Comparison of ENCODE assay signal across 12 cellular contexts in the genomic region with DNA sequence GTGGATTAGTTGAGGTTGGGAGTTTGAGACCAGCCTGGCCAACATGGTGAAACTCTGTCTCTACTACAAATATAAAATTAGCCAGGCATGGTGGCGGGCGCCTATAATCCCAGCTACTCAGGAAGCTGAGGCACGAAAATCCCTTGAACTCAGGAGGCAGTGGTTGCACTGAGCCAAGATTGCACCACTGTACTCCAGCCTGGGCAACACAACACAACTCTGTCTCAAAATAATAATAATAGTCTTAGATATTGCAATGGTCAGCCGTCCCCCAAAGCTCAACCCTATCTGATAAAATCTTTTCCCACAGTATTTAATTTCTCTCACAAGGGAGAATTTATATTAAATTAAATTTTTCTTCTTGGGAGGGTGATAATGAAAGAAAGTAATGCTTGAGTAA.
"Had no signal": no experiment of that assay in that cellular context is flagged by ENCODE, and none has a peak within 500 bp of the region (broad histone marks: within the 10 kb centered on the region; RNA-seq: fewer than 3 reads in every experiment).

No MANE protein-coding gene starts in this region.

- H3K4me3 ChIP-seq: skin epidermis, tibial nerve had no signal

- H2AFZ ChIP-seq: parathyroid adenoma had no signal

- H3K9me3 Mint-ChIP-seq: activated T-cell treated with anti-CD3 and anti-CD28 coated beads, Interleukin-2, amount 50 U/mL, for 24 hours; brain had no signal

- H3K9ac ChIP-seq: parathyroid adenoma had no signal

- H3K27ac ChIP-seq: parathyroid adenoma, skin epidermis, tibial nerve had no signal

- H3K27ac Mint-ChIP-seq: activated CD8-positive, alpha-beta memory T cell treated with anti-CD3 and anti-CD28 coated beads, Interleukin-2, amount 10 ng/mL, durations not matched to agents 7 days and 5 days; activated naive CD8-positive, alpha-beta T cell; activated T-cell treated with anti-CD3 and anti-CD28 coated beads, Interleukin-2, amount 50 U/mL, for 24 hours had no signal

- H3K36me3 ChIP-seq: tibial nerve had no signal

- H3K79me2 ChIP-seq: parathyroid adenoma had no signal

- H3K4me3 Mint-ChIP-seq: activated CD8-positive, alpha-beta memory T cell treated with anti-CD3 and anti-CD28 coated beads, Interleukin-2, amount 10 ng/mL, durations not matched to agents 7 days and 5 days; activated naive CD8-positive, alpha-beta T cell; activated T-cell treated with anti-CD3 and anti-CD28 coated beads, Interleukin-2, amount 50 U/mL, for 24 hours; brain had no signal

- H3K27me3 Mint-ChIP-seq: activated CD8-positive, alpha-beta memory T cell treated with anti-CD3 and anti-CD28 coated beads, Interleukin-2, amount 10 ng/mL, durations not matched to agents 7 days and 5 days; activated naive CD8-positive, alpha-beta T cell; activated T-cell treated with anti-CD3 and anti-CD28 coated beads, Interleukin-2, amount 50 U/mL, for 24 hours; brain had no signal

- H3K27me3 ChIP-seq: tibial nerve had no signal

- DNase-seq: activated CD8-positive, alpha-beta memory T cell treated with anti-CD3 and anti-CD28 coated beads, Interleukin-2, amount 10 ng/mL, durations not matched to agents 7 days and 5 days; activated effector memory CD4-positive, alpha-beta T cell treated with Interleukin-2 at 50 U/mL for 16 hours; activated T-cell treated with anti-CD3 and anti-CD28 coated beads, Interleukin-2, amount 50 U/mL, for 24 hours; amygdala; dermis blood vessel endothelial cell; hippocampal formation; T-helper 2 cell had no signal

- ATAC-seq: activated CD8-positive, alpha-beta memory T cell treated with anti-CD3 and anti-CD28 coated beads, Interleukin-2, amount 10 ng/mL, durations not matched to agents 7 days and 5 days had no signal

- H3K9me3 ChIP-seq: tibial nerve had no signal

- H3K36me3 Mint-ChIP-seq: activated naive CD8-positive, alpha-beta T cell; brain had no signal
